In genomic region chr9:124752967-124753366, GRCh38 we compare ENCODE assay signal across 1 cellular context.
TF ChIP-seq lines count a peak whose summit lies in the region.

No MANE protein-coding gene starts in this region.

TF ChIP-seq in H1, 55 proteins besides CTCF, POLR2A, EP300 and RAD21:
- no peak for TF ChIP-seq PHF8 (conservative IDR thresholded peaks at IDR 0.05; ENCODE audit: low read depth, low read length)
- TF ChIP-seq ZNF274 (IDR thresholded peaks at IDR 0.05; ENCODE audit: borderline replicate concordance, extremely low read depth, low read length): no peak
- TF ChIP-seq TCF12 (IDR thresholded peaks at IDR 0.05; ENCODE audit: low read depth, low read length): no peak
- TF ChIP-seq, protein P1, sequence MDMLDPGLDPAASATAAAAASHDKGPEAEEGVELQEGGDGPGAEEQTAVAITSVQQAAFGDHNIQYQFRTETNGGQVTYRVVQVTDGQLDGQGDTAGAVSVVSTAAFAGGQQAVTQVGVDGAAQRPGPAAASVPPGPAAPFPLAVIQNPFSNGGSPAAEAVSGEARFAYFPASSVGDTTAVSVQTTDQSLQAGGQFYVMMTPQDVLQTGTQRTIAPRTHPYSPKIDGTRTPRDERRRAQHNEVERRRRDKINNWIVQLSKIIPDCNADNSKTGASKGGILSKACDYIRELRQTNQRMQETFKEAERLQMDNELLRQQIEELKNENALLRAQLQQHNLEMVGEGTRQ (IDR thresholded peaks at IDR 0.05; ENCODE audit: low read length): no peak
- no peak for TF ChIP-seq RFX5 (IDR thresholded peaks at IDR 0.05; ENCODE audit: borderline replicate concordance, low read depth, low read length)
TF ChIP-seq in H1: peak in this region for 0.
